ENCODE assay signal across 10 cellular contexts in genomic region chr20:47540443-47541354, GRCh38. TPM values are rescaled to one million over a fixed set of nuclear protein-coding genes. Genes with fewer than 3 reads are reported as not detected.
A peak's percentile ranks its signal among the peaks of the same experiment; 100 is the strongest.
DNase-seq lines count a peak whose midpoint lies in the region; ATAC-seq and TF ChIP-seq lines count a peak whose summit lies in the region.
"Had no signal": no experiment of that assay in that cellular context is flagged by ENCODE, and none has a peak within 500 bp of the region (broad histone marks: within the 10 kb centered on the region; RNA-seq: fewer than 3 reads in every experiment).

No MANE protein-coding gene starts in this region.

- H3K9ac ChIP-seq in adipocyte (ENCODE audit: low read length) (no peak overlapping the region), smooth muscle cell (ENCODE audit: low read depth) (no peak overlapping the region)

- peak; percentile 45 for DNase-seq in GM13977 (ENCODE audit: low spot score)
- DNase-seq in NCI-H526 (lab: John Stamatoyannopoulos, UW): peak; percentile 38 to 43
- peak; percentile 34 for DNase-seq in adipocyte (ENCODE audit: low read depth)
- DNase-seq in smooth muscle cell (lab: John Stamatoyannopoulos, UW; ENCODE audit: unreplicated experiment): no peak
- DNase-seq in stimulated activated CD4-positive, alpha-beta T cell treated with anti-CD3 and anti-CD28 coated beads, Interleukin-4, amount 100 ng/mL, for 24 hours: no peak
- no peak for DNase-seq in NCI-H1417 (lab: John Stamatoyannopoulos, UW)
- DNase-seq: activated CD4-positive, CD25-positive, alpha-beta regulatory T cell treated with anti-CD3 and anti-CD28 coated beads, Interleukin-2, amount 50 U/mL, for 72 hours; head of caudate nucleus; NCI-H2081 treated with DMSO at 0.1 percent for 48 hours had no signal

- no peaks in the 10 kb centered on the region for H3K27me3 ChIP-seq in adipocyte (replicated peaks; ENCODE audit: control insufficient read depth, insufficient read depth, low read length)
- no peaks in the 10 kb centered on the region for H3K27me3 ChIP-seq in smooth muscle cell (ENCODE audit: low read depth)

- no peak for TF ChIP-seq CTCF in GM13977 (IDR thresholded peaks at IDR 0.05; ENCODE audit: extremely low read depth, insufficient read depth, missing control alignments)
- TF ChIP-seq CTCF in smooth muscle cell (IDR thresholded peaks at IDR 0.05; ENCODE audit: borderline replicate concordance, insufficient read depth, poor library complexity, severe bottlenecking): no peak

- no peak overlapping the region for H2AFZ ChIP-seq in smooth muscle cell (ENCODE audit: low read depth)

- peaks cover 66% of the 10 kb centered on the region for H3K79me2 ChIP-seq in smooth muscle cell (ENCODE audit: low read depth)

- H3K4me1 ChIP-seq in adipocyte (ENCODE audit: control insufficient read depth, insufficient read depth, low read length): peaks cover 30% of the 10 kb centered on the region
- H3K4me1 ChIP-seq in smooth muscle cell (ENCODE audit: low read depth): peaks cover 29% of the 10 kb centered on the region

- no peak for ATAC-seq in GM18858 (IDR thresholded peaks at IDR 0.05; ENCODE audit: unreplicated experiment)

- no peak overlapping the region for H3K4me2 ChIP-seq in smooth muscle cell

- H3F3A ChIP-seq in smooth muscle cell (ENCODE audit: low read depth): peaks cover 9% of the 10 kb centered on the region

- WGBS in smooth muscle cell (ENCODE audit: low lambda C conversion rate): 59% methylated on average over 5 of the region's 5 CpGs

- no peaks in the 10 kb centered on the region for H3K9me3 ChIP-seq in adipocyte (ENCODE audit: control insufficient read depth, low read length)
- H3K9me3 ChIP-seq in smooth muscle cell (replicated peaks; ENCODE audit: low read depth): no peaks in the 10 kb centered on the region

- peaks cover 91% of the 10 kb centered on the region for H4K20me1 ChIP-seq in smooth muscle cell (ENCODE audit: low read depth)

- peak overlapping the region; percentile 50 for H3K27ac ChIP-seq in smooth muscle cell (ENCODE audit: low read depth)

- no peak overlapping the region for H3K4me3 ChIP-seq in adipocyte (ENCODE audit: low read length)
- no peak overlapping the region for H3K4me3 ChIP-seq in smooth muscle cell

- in situ Hi-C loops in GM13977 (cut with MboI; ENCODE audit: low pct_unique_long_range_greater_than_20kb, low sequenced_read_pairs, unreplicated experiment): no loop called here

- peaks cover 2% of the 10 kb centered on the region for H3K36me3 ChIP-seq in adipocyte (ENCODE audit: control insufficient read depth, insufficient read depth, low read length, severe bottlenecking)
- H3K36me3 ChIP-seq in smooth muscle cell (ENCODE audit: low read depth): no peaks in the 10 kb centered on the region

RNA-seq across cellular contexts. Expression of gene NCOA3, which starts 39.0 kb away (rescaled TPM):
- 25.9 and 28.4 TPM in 2 replicates for total RNA-seq in smooth muscle cell
- polyA plus RNA-seq in smooth muscle cell: 6.0 and 12.3 TPM in 2 replicates

Comparison
In these comparisons a context has a peak if more than half of its experiments do, and no peak if none do; other contexts are left out.
1. DNase-seq: peak in GM13977 (single experiment), NCI-H526 (2 of 2) and adipocyte (single experiment); none in smooth muscle cell (single experiment), stimulated activated CD4-positive, alpha-beta T cell treated with anti-CD3 and anti-CD28 coated beads, Interleukin-4, amount 100 ng/mL, for 24 hours (single experiment) and NCI-H1417 (0 of 3).